Comparison of ENCODE assay signal across 8 cellular contexts in the genomic region with DNA sequence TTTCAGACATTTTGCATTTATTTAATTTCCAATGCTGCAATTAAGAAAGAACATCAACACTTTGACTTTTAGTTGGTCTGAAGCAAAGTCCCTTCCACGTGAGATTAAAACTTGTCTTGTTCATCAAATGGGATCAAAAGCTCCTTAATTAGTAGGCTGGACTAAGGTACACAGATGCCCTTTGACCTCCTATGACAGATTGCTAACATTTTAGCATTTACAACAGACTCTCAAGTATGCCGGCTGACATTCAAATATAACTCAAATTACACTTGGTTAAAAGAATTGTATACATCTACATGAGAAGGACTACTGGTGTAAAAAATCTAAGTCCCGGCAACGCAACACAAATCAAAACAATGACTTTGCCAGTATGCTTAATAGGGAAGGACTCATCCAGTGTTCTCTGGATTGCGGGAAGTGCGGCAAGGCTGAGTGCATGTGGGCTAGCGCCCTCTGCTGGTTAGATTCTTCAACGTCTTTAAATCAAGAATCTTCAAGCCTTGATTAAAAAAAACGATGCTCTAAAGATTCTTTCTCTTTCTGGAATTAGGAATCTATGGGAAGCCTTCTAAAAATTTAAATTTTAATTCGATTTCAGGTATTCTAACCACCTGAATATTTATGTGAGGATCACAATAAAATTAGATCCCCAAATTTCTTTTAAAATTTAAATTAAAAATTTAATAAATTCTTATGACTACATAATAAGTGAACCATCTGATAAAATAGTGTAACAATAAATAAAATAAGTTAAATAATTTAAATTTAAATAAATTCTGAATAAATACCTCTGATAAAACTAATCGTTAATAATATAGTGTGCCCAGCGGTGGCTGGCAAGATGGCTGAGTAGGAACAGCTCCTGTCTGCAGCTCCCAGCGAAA.
A peak's percentile ranks its signal among the peaks of the same experiment; 100 is the strongest.
DNase-seq lines count a peak whose midpoint lies in the region; ATAC-seq and TF ChIP-seq lines count a peak whose summit lies in the region.

No MANE protein-coding gene starts in this region.

- peaks cover 8% of the 10 kb centered on the region for H3K4me1 Mint-ChIP-seq in mesothelial cell of epicardium

- no peaks in the 10 kb centered on the region for H3K27me3 ChIP-seq in stomach smooth muscle (ENCODE audit: control insufficient read depth in 1 of 2, insufficient read depth in 2 of 2, low read length in 2 of 2)

- no peak overlapping the region for H3K27ac Mint-ChIP-seq in mesothelial cell of epicardium

- no peaks in the 10 kb centered on the region for H3K27me3 Mint-ChIP-seq in mesothelial cell of epicardium (ENCODE audit: low read depth)

- H3K27ac ChIP-seq in 22Rv1 (no peak overlapping the region), stomach smooth muscle (ENCODE audit: low read length) (no peak overlapping the region)

- H3K9me3 Mint-ChIP-seq in mesothelial cell of epicardium = no peaks in the 10 kb centered on the region

- peak; percentile 80 for ATAC-seq in HG03442 (IDR thresholded peaks at IDR 0.05; ENCODE audit: unreplicated experiment)

- H3K4me3 Mint-ChIP-seq in mesothelial cell of epicardium = peak overlapping the region; percentile 34

- H3K9me3 ChIP-seq in stomach smooth muscle (ENCODE audit: control insufficient read depth in 2 of 2, low read length in 2 of 2) = no peaks in the 10 kb centered on the region

- peak; percentile 73 for DNase-seq in NCI-H510A treated with DMSO at 0.1 percent for 48 hours (lab: John Stamatoyannopoulos, UW)
- DNase-seq in activated CD4-positive, alpha-beta T cell treated with anti-CD3 and anti-CD28 coated beads, Interleukin-2, amount 50 U/mL, for 1 hour = peak; percentile 26
- DNase-seq in epidermal melanocyte (ENCODE audit: insufficient read length, low spot score) = peak; percentile 49
- DNase-seq in mesothelial cell of epicardium (ENCODE audit: low spot score in 2 of 2, unreplicated experiment in 2 of 2) = peak; percentile 54 to 76

- peak overlapping the region; percentile 55 to 59 for H3K4me3 ChIP-seq in stomach smooth muscle (ENCODE audit: low read length in 2 of 2)

- H3K9ac ChIP-seq in stomach smooth muscle (ENCODE audit: low read length in 2 of 2) = no peak overlapping the region

- H3K4me1 ChIP-seq in stomach smooth muscle (ENCODE audit: control insufficient read depth, insufficient read depth, low read length) = no peaks in the 10 kb centered on the region

- peak; percentile 99 for TF ChIP-seq CTCF in 22Rv1 (IDR thresholded peaks at IDR 0.05)
- TF ChIP-seq CTCF in GM12874 (IDR thresholded peaks at IDR 0.05; ENCODE audit: insufficient read depth, low read depth, low read length) = peak; percentile 74
- TF ChIP-seq CTCF in mesothelial cell of epicardium (IDR thresholded peaks at IDR 0.05; ENCODE audit: unreplicated experiment) = peak; percentile 96

- no peaks in the 10 kb centered on the region for H3K36me3 ChIP-seq in stomach smooth muscle (ENCODE audit: control insufficient read depth in 2 of 2, insufficient read depth in 2 of 2, low read length in 2 of 2)

- no peaks in the 10 kb centered on the region for H3K36me3 Mint-ChIP-seq in mesothelial cell of epicardium
